In genomic region chr9:104961238-104961637, GRCh38 we compare ENCODE assay signal across 8 cellular contexts. TPM values are rescaled to one million over a fixed set of nuclear protein-coding genes. Genes with fewer than 3 reads are reported as not detected.
DNase-seq lines count a peak whose midpoint lies in the region; ATAC-seq and TF ChIP-seq lines count a peak whose summit lies in the region.

No MANE protein-coding gene starts in this region.

- H3K4me3 Mint-ChIP-seq in nephron progenitor cell (no peak overlapping the region), mesothelial cell of epicardium (no peak overlapping the region)

- in situ Hi-C loops in SK-MEL-5 (cut with HindIII; ENCODE audit: low pct_unique_long_range_greater_than_20kb, low sequenced_read_pairs), result no loop called here

- peak overlapping the region in 7 of 11 experiments; percentile 5 to 73 (median 69); a peak in 10 of 22 replicates for H3K27ac ChIP-seq in BLaER1 treated with 17β-estradiol and CSF1 and Interleukin-3, amounts not matched to agents 10 nM and 100 nM
- H3K27ac ChIP-seq in HL-60 (replicated peaks), result no peak overlapping the region

- H4K20me1 ChIP-seq in BLaER1 treated with 17β-estradiol and CSF1 and Interleukin-3, amounts not matched to agents 10 nM and 100 nM, result no peaks in the 10 kb centered on the region

- H3K27me3 Mint-ChIP-seq in nephron progenitor cell (ENCODE audit: low read depth, poor library complexity), result peaks cover 3% of the 10 kb centered on the region
- H3K27me3 Mint-ChIP-seq in mesothelial cell of epicardium (ENCODE audit: low read depth), result no peaks in the 10 kb centered on the region

- ATAC-seq in GM19463 (IDR thresholded peaks at IDR 0.05; ENCODE audit: unreplicated experiment), result peak; percentile 97

- H3K36me3 ChIP-seq in BLaER1 treated with 17β-estradiol and CSF1 and Interleukin-3, amounts not matched to agents 10 nM and 100 nM, result no peaks in the 10 kb centered on the region

- H3K4me3 ChIP-seq in BLaER1 treated with 17β-estradiol and CSF1 and Interleukin-3, amounts not matched to agents 10 nM and 100 nM, result no peak overlapping the region; a peak in 1 of 20 replicates
- H3K4me3 ChIP-seq in HL-60 (replicated peaks; ENCODE audit: insufficient read depth, low read length), result no peak overlapping the region

- H3K4me1 ChIP-seq in BLaER1 treated with 17β-estradiol and CSF1 and Interleukin-3, amounts not matched to agents 10 nM and 100 nM, result peaks cover 8 to 71% (median 16%) of the 10 kb centered on the region in 10 experiments; a peak in 19 of 20 replicates

- H3K36me3 Mint-ChIP-seq in nephron progenitor cell (ENCODE audit: low read depth), result no peaks in the 10 kb centered on the region
- no peaks in the 10 kb centered on the region for H3K36me3 Mint-ChIP-seq in mesothelial cell of epicardium

- H3K9me3 ChIP-seq in BLaER1 treated with 17β-estradiol and CSF1 and Interleukin-3, amounts not matched to agents 10 nM and 100 nM (replicated peaks in 1 of 11), result no peaks in the 10 kb centered on the region

- no peaks in the 10 kb centered on the region for H3K9me3 Mint-ChIP-seq in nephron progenitor cell
- no peaks in the 10 kb centered on the region for H3K9me3 Mint-ChIP-seq in mesothelial cell of epicardium

- H3K9ac ChIP-seq in BLaER1 treated with 17β-estradiol and CSF1 and Interleukin-3, amounts not matched to agents 10 nM and 100 nM, result peak overlapping the region in 3 of 11 experiments; percentile 6 to 28 (median 20); a peak in 3 of 22 replicates

- peak; percentile 42 to 61 for DNase-seq in HL-60 (ENCODE audit: low read depth in 1 of 2, low spot score in 1 of 2)
- DNase-seq in SK-MEL-5 (ENCODE audit: low read depth, low spot score), result peak; percentile 77
- DNase-seq in amniotic epithelial cell (ENCODE audit: low read depth), result peak; percentile 52
- DNase-seq in nephron progenitor cell, result peak; percentile 12
- no peak for DNase-seq in mesothelial cell of epicardium (ENCODE audit: low spot score in 2 of 2, unreplicated experiment in 2 of 2)
- DNase-seq in mesenteric fat pad (ENCODE audit: low spot score), result no peak

- TF ChIP-seq CTCF in HL-60 (IDR thresholded peaks at IDR 0.05; ENCODE audit: insufficient read depth, low read length), result no peak
- TF ChIP-seq CTCF in nephron progenitor cell (IDR thresholded peaks at IDR 0.05), result no peak
- no peak for TF ChIP-seq CTCF in mesothelial cell of epicardium (IDR thresholded peaks at IDR 0.05; ENCODE audit: unreplicated experiment)

- H3K27ac Mint-ChIP-seq in nephron progenitor cell, result peak overlapping the region; percentile 43
- H3K27ac Mint-ChIP-seq in mesothelial cell of epicardium, result no peak overlapping the region

- H3K27me3 ChIP-seq in BLaER1 treated with 17β-estradiol and CSF1 and Interleukin-3, amounts not matched to agents 10 nM and 100 nM, result no peaks in the 10 kb centered on the region
- H3K27me3 ChIP-seq in HL-60 (ENCODE audit: insufficient read depth, poor library complexity, severe bottlenecking), result no peaks in the 10 kb centered on the region

- H3K4me2 ChIP-seq in BLaER1 treated with 17β-estradiol and CSF1 and Interleukin-3, amounts not matched to agents 10 nM and 100 nM, result peak overlapping the region; percentile 18 to 87 (median 57); a peak in 20 of 22 replicates

- peaks cover 21% of the 10 kb centered on the region for H3K4me1 Mint-ChIP-seq in nephron progenitor cell
- peaks cover 5% of the 10 kb centered on the region for H3K4me1 Mint-ChIP-seq in mesothelial cell of epicardium

RNA-seq across cellular contexts. Expression of gene ABCA1, which starts 33.3 kb away (rescaled TPM):
- 11.0 and 12.2 TPM in 2 replicates for total RNA-seq in SK-MEL-5 (2014; rRNA removed; shearing (Covaris generic))
- polyA plus RNA-seq in SK-MEL-5 (2015; cell fraction: cytosol; rRNA removed), result 8.4 and 11.3 TPM in 2 replicates
- 17.9 and 21.2 TPM in 2 replicates for polyA plus RNA-seq in SK-MEL-5 (2015; cell fraction: nucleus; rRNA removed)
- total RNA-seq in mesothelial cell of epicardium (35.3 to 39.9 TPM (median 37.3 TPM) in 3 replicates), mesenteric fat pad (162 TPM)

Comparison
In these comparisons a context has a peak if more than half of its experiments do, and no peak if none do; other contexts are left out.
1. DNase-seq: peak in HL-60 (2 of 2), SK-MEL-5 (single experiment), amniotic epithelial cell (single experiment) and nephron progenitor cell (single experiment); none in mesothelial cell of epicardium (0 of 2) and mesenteric fat pad (single experiment).